Comparison of ENCODE assay signal across 17 cellular contexts in genomic region chr1:206465951-206466350, GRCh38. TPM values are rescaled to one million over a fixed set of nuclear protein-coding genes. Genes with fewer than 3 reads are reported as not detected.
DNase-seq lines count a peak whose midpoint lies in the region; ATAC-seq and TF ChIP-seq lines count a peak whose summit lies in the region.
"Had no signal": no experiment of that assay in that cellular context is flagged by ENCODE, and none has a peak within 500 bp of the region (broad histone marks: within the 10 kb centered on the region; RNA-seq: fewer than 3 reads in every experiment).

No MANE protein-coding gene starts in this region.

- intact Hi-C loops in CD14-positive monocyte (cut with micrococcal nuclease), result loop anchor here in 1 of 2 donors (5.0 kb wide), 1 partner anchor 111 kb away; no protein-coding TSS in a partner anchor

- no peak for TF ChIP-seq POLR2A in suprapubic skin (IDR thresholded peaks at IDR 0.05)

- peak overlapping the region; percentile 15 to 100 (median 96) for H3K27ac Mint-ChIP-seq in CD14-positive monocyte
- peak overlapping the region; percentile 98 for H3K27ac Mint-ChIP-seq in activated naive CD8-positive, alpha-beta T cell treated with anti-CD3 and anti-CD28 coated beads, Interleukin-2, amount 10 ng/mL, durations not matched to agents 7 days and 5 days

- TF ChIP-seq CTCF in CD14-positive monocyte (IDR thresholded peaks at IDR 0.05) (no peak), GM12865 (IDR thresholded peaks at IDR 0.05; ENCODE audit: insufficient read depth, low read depth, low read length, missing control alignments) (no peak), suprapubic skin (IDR thresholded peaks at IDR 0.05) (no peak)

- H3K27ac ChIP-seq in suprapubic skin, result no peak overlapping the region
- H3K27ac ChIP-seq: epithelial cell of prostate, upper lobe of left lung had no signal

- H3K36me3 ChIP-seq in suprapubic skin, result peaks cover 4% of the 10 kb centered on the region

- H3K9me3 ChIP-seq in suprapubic skin, result no peaks in the 10 kb centered on the region
- H3K9me3 ChIP-seq: heart left ventricle, mucosa of descending colon, upper lobe of left lung had no signal

- no peaks in the 10 kb centered on the region for H3K27me3 ChIP-seq in suprapubic skin
- H3K27me3 ChIP-seq: upper lobe of left lung had no signal

- H3K9me3 Mint-ChIP-seq in CD14-positive monocyte, result peaks cover 0 to 2% (median 0%) of the 10 kb centered on the region in 7 donors
- no peaks in the 10 kb centered on the region for H3K9me3 Mint-ChIP-seq in activated naive CD8-positive, alpha-beta T cell treated with anti-CD3 and anti-CD28 coated beads, Interleukin-2, amount 10 ng/mL, durations not matched to agents 7 days and 5 days

- peaks cover 79% of the 10 kb centered on the region for H3K4me1 Mint-ChIP-seq in CD14-positive monocyte
- H3K4me1 Mint-ChIP-seq in activated naive CD8-positive, alpha-beta T cell treated with anti-CD3 and anti-CD28 coated beads, Interleukin-2, amount 10 ng/mL, durations not matched to agents 7 days and 5 days, result peaks cover 67% of the 10 kb centered on the region

- WGBS in suprapubic skin, result 67% methylated on average over 2 of the region's 2 CpGs

- no peaks in the 10 kb centered on the region for H3K27me3 Mint-ChIP-seq in CD14-positive monocyte (ENCODE audit: low read depth in 3 of 3)
- H3K27me3 Mint-ChIP-seq in activated naive CD8-positive, alpha-beta T cell treated with anti-CD3 and anti-CD28 coated beads, Interleukin-2, amount 10 ng/mL, durations not matched to agents 7 days and 5 days, result no peaks in the 10 kb centered on the region

- POLR2A ChIA-PET in activated naive CD8-positive, alpha-beta T cell treated with anti-CD3 and anti-CD28 coated beads, Interleukin-2, amount 10 ng/mL, durations not matched to agents 7 days and 5 days (lab: Charles Lee), result interaction anchor here (0.9 to 1.7 kb wide), 4 partner anchors 10 to 113 kb away, joined by 3 to 5 read pairs (median 3); partner anchors contain the start of gene RASSF5

- H3K4me3 ChIP-seq in GM12865 (ENCODE audit: low read depth, low read length), result no peak overlapping the region
- no peak overlapping the region for H3K4me3 ChIP-seq in suprapubic skin
- H3K4me3 ChIP-seq: heart left ventricle, mucosa of descending colon, upper lobe of left lung had no signal

- H3K36me3 Mint-ChIP-seq in CD14-positive monocyte, result peaks cover 19 to 24% of the 10 kb centered on the region in 2 donors
- H3K36me3 Mint-ChIP-seq in activated naive CD8-positive, alpha-beta T cell treated with anti-CD3 and anti-CD28 coated beads, Interleukin-2, amount 10 ng/mL, durations not matched to agents 7 days and 5 days, result peaks cover 5% of the 10 kb centered on the region

- peaks cover 44% of the 10 kb centered on the region for H3K4me1 ChIP-seq in suprapubic skin

- peak; percentile 49 for ATAC-seq in HG03565 (IDR thresholded peaks at IDR 0.05; ENCODE audit: unreplicated experiment)
- ATAC-seq in activated naive CD8-positive, alpha-beta T cell treated with anti-CD3 and anti-CD28 coated beads, Interleukin-2, amount 10 ng/mL, durations not matched to agents 7 days and 5 days (ENCODE audit: low read depth), result no peak
- ATAC-seq: heart left ventricle, mucosa of descending colon had no signal

- no peak for DNase-seq in CD14-positive monocyte (ENCODE audit: low spot score)
- peak; percentile 62 for DNase-seq in GM12865 (ENCODE audit: low read depth)
- no peak for DNase-seq in activated naive CD8-positive, alpha-beta T cell treated with anti-CD3 and anti-CD28 coated beads, Interleukin-2, amount 10 ng/mL, durations not matched to agents 7 days and 5 days
- no peak for DNase-seq in NCI-H748 treated with DMSO at 0.1 percent for 48 hours (lab: John Stamatoyannopoulos, UW)
- DNase-seq in T-helper 9 cell, result no peak
- no peak for DNase-seq in suprapubic skin (ENCODE audit: low spot score in 2 of 2)
- no peak for DNase-seq in NOMO-1 treated with DMSO at 0.1 percent for 48 hours (lab: John Stamatoyannopoulos, UW; ENCODE audit: unreplicated experiment)
- DNase-seq: amygdala; kidney glomerular epithelial cell; mucosa of descending colon; NCI-H2029; NCI-H526 treated with DMSO at 0.1 percent for 48 hours; stimulated activated CD4-positive, alpha-beta T cell treated with anti-CD3 and anti-CD28 coated beads, Interleukin-12 subunit alpha, Interleukin-12 subunit beta, amount 100 ng/mL, for 4 hours; upper lobe of left lung had no signal

- no peak for TF ChIP-seq EP300 in suprapubic skin (IDR thresholded peaks at IDR 0.05)

- peak overlapping the region in 1 of 2 donors; percentile 54 for H3K4me3 Mint-ChIP-seq in CD14-positive monocyte
- peak overlapping the region; percentile 70 for H3K4me3 Mint-ChIP-seq in activated naive CD8-positive, alpha-beta T cell treated with anti-CD3 and anti-CD28 coated beads, Interleukin-2, amount 10 ng/mL, durations not matched to agents 7 days and 5 days

RNA-seq across cellular contexts. Expression of gene IKBKE, which starts 4.3 kb away (rescaled TPM):
- polyA plus RNA-seq in CD14-positive monocyte, result 10 to 100 TPM; 35.6 to 40.7 TPM
- 10 to 100 TPM; 83.5 to 84.0 TPM for total RNA-seq in activated naive CD8-positive, alpha-beta T cell treated with anti-CD3 and anti-CD28 coated beads, Interleukin-2, amount 10 ng/mL, durations not matched to agents 7 days and 5 days
- 10 to 100 TPM in 3 of 4 donors, 1 to 10 TPM in 1; 5.7 to 27.0 (median 17.4) TPM for total RNA-seq in suprapubic skin

RNA-seq across cellular contexts. Expression of gene RASSF5, which starts 41.4 kb away (rescaled TPM):
- 100 to 1,000 TPM in 1 of 2 donors, 10 to 100 TPM in 1; 81.6 to 127 TPM for polyA plus RNA-seq in CD14-positive monocyte
- 100 to 1,000 TPM; 211 TPM for total RNA-seq in activated naive CD8-positive, alpha-beta T cell treated with anti-CD3 and anti-CD28 coated beads, Interleukin-2, amount 10 ng/mL, durations not matched to agents 7 days and 5 days
- 10 to 100 TPM; 34.8 to 74.5 (median 64.9) TPM for total RNA-seq in suprapubic skin
